Comparison of ENCODE assay signal across 20 cellular contexts in the genomic region with DNA sequence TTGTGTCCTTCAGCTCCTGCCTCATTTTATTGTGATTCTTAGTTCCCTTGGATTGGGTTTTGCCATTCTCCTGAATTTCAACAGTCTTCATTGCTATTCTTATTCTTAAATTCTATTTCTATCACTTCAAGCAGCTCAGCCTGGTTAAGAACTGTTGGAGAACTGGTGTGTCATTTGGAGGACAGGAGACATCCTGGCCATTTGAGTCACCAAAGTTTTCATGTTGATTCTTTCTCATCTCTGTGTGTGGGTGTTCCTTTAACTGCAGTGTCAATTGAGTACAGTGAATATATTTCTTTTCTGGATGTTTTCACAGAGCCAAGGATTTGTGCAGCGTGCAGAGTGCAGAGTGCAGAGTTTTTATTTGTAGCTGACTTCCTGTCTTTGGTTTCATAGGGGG.
"Had no signal": no experiment of that assay in that cellular context is flagged by ENCODE, and none has a peak within 500 bp of the region (broad histone marks: within the 10 kb centered on the region; RNA-seq: fewer than 3 reads in every experiment).

No MANE protein-coding gene starts in this region.

- DNase-seq: activated CD4-positive, CD25-positive, alpha-beta regulatory T cell; activated CD8-positive, alpha-beta memory T cell treated with anti-CD3 and anti-CD28 coated beads, Interleukin-2, amount 50 U/mL, for 4 hours; activated CD8-positive, alpha-beta T cell treated with anti-CD3 and anti-CD28 coated beads for 36 hours; activated gamma-delta T cell treated with Interleukin-2 at 50 U/mL for 16 hours; activated naive CD4-positive, alpha-beta T cell treated with anti-CD3 and anti-CD28 coated beads, Interleukin-2, amount 10 ng/mL, durations not matched to agents 7 days and 5 days; amniotic stem cell; body of pancreas; central memory CD4-positive, alpha-beta T cell; KG1; NCI-H1048; NCI-H146; NCI-H187 treated with DMSO at 0.1 percent for 48 hours; NCI-H2081 treated with DMSO at 0.1 percent for 48 hours; NCI-H446; NCI-H524; PC-3; SHP77 treated with DMSO at 0.1 percent for 48 hours; T-helper 17 cell; T-helper 9 cell had no signal

- H3K27me3 ChIP-seq: ascending aorta, body of pancreas had no signal

- H3K36me3 ChIP-seq: ascending aorta had no signal

- H3K4me3 ChIP-seq: ascending aorta, body of pancreas had no signal

- H3K27ac Mint-ChIP-seq: activated CD8-positive, alpha-beta T cell treated with anti-CD3 and anti-CD28 coated beads for 36 hours; activated naive CD4-positive, alpha-beta T cell treated with anti-CD3 and anti-CD28 coated beads, Interleukin-2, amount 10 ng/mL, durations not matched to agents 7 days and 5 days; T-helper 17 cell had no signal

- H3K4me1 ChIP-seq: ascending aorta, body of pancreas had no signal

- H3K4me3 Mint-ChIP-seq: activated CD8-positive, alpha-beta T cell treated with anti-CD3 and anti-CD28 coated beads for 36 hours; activated naive CD4-positive, alpha-beta T cell treated with anti-CD3 and anti-CD28 coated beads, Interleukin-2, amount 10 ng/mL, durations not matched to agents 7 days and 5 days; T-helper 17 cell had no signal

- H3K9me3 ChIP-seq: body of pancreas had no signal

- H3K27ac ChIP-seq: ascending aorta, body of pancreas had no signal

- H3K4me1 Mint-ChIP-seq: activated naive CD4-positive, alpha-beta T cell treated with anti-CD3 and anti-CD28 coated beads, Interleukin-2, amount 10 ng/mL, durations not matched to agents 7 days and 5 days; T-helper 17 cell had no signal

- H3K27me3 Mint-ChIP-seq: activated CD8-positive, alpha-beta T cell treated with anti-CD3 and anti-CD28 coated beads for 36 hours; activated naive CD4-positive, alpha-beta T cell treated with anti-CD3 and anti-CD28 coated beads, Interleukin-2, amount 10 ng/mL, durations not matched to agents 7 days and 5 days; T-helper 17 cell had no signal
